ENCODE assay signal across 1 cellular context in the genomic region with DNA sequence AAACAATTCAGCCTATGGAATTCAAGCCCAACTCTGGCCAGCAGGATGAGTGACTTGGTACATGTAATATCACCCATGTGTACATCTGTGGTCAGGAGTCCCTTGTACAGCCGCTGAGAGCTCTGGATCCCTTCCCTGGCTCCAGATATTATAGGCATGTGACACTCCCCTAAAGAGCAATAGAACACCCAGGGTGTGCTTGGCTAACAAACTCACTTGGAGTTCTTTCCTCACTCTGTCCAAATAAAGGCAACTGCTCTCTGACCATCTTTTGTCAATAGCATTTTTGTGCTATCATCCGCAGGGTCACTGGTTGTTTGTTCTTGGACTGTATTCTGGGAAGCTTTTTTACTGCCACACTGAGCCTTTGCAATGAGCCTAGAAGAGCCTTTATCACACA.
A peak's percentile ranks its signal among the peaks of the same experiment; 100 is the strongest.
TF ChIP-seq lines count a peak whose summit lies in the region.

No MANE protein-coding gene starts in this region.

TF ChIP-seq in HepG2, 621 proteins besides CTCF, POLR2A, EP300 and RAD21 (continued from another document):
- TF ChIP-seq, protein P1, sequence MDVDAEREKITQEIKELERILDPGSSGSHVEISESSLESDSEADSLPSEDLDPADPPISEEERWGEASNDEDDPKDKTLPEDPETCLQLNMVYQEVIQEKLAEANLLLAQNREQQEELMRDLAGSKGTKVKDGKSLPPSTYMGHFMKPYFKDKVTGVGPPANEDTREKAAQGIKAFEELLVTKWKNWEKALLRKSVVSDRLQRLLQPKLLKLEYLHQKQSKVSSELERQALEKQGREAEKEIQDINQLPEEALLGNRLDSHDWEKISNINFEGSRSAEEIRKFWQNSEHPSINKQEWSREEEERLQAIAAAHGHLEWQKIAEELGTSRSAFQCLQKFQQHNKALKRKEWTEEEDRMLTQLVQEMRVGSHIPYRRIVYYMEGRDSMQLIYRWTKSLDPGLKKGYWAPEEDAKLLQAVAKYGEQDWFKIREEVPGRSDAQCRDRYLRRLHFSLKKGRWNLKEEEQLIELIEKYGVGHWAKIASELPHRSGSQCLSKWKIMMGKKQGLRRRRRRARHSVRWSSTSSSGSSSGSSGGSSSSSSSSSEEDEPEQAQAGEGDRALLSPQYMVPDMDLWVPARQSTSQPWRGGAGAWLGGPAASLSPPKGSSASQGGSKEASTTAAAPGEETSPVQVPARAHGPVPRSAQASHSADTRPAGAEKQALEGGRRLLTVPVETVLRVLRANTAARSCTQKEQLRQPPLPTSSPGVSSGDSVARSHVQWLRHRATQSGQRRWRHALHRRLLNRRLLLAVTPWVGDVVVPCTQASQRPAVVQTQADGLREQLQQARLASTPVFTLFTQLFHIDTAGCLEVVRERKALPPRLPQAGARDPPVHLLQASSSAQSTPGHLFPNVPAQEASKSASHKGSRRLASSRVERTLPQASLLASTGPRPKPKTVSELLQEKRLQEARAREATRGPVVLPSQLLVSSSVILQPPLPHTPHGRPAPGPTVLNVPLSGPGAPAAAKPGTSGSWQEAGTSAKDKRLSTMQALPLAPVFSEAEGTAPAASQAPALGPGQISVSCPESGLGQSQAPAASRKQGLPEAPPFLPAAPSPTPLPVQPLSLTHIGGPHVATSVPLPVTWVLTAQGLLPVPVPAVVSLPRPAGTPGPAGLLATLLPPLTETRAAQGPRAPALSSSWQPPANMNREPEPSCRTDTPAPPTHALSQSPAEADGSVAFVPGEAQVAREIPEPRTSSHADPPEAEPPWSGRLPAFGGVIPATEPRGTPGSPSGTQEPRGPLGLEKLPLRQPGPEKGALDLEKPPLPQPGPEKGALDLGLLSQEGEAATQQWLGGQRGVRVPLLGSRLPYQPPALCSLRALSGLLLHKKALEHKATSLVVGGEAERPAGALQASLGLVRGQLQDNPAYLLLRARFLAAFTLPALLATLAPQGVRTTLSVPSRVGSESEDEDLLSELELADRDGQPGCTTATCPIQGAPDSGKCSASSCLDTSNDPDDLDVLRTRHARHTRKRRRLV (CRISPR knock-in tag; IDR thresholded peaks at IDR 0.05), result no peak
- no peak for TF ChIP-seq ZFP36L2 (CRISPR knock-in tag; IDR thresholded peaks at IDR 0.05)
- 0 out of 2 replicates have a peak, but pooled peaks have one; percentile 30 for TF ChIP-seq POGZ (CRISPR knock-in tag; IDR thresholded peaks at IDR 0.05)
- TF ChIP-seq HNF4G (IDR thresholded peaks at IDR 0.05; ENCODE audit: borderline replicate concordance, low read depth, low read length), result no peak
- TF ChIP-seq HNF4G (CRISPR knock-in tag; IDR thresholded peaks at IDR 0.05; ENCODE audit: borderline replicate concordance, low read depth), result no peak
- TF ChIP-seq ZSCAN12 (CRISPR knock-in tag; IDR thresholded peaks at IDR 0.05), result no peak
- TF ChIP-seq TMF1 (CRISPR knock-in tag; IDR thresholded peaks at IDR 0.05; ENCODE audit: low read depth), result no peak
TF ChIP-seq in HepG2: peak in this region for 70.
